ENCODE assay signal across 1 cellular context in genomic region chr13:94061316-94061715, GRCh38.
TF ChIP-seq lines count a peak whose summit lies in the region.

No MANE protein-coding gene starts in this region.

TF ChIP-seq in IMR-90, 13 proteins besides CTCF, POLR2A, EP300 and RAD21 (continued from another document):
- peak; percentile 14; the same call in 1 of the 2 replicates for TF ChIP-seq USF2 (IDR thresholded peaks at IDR 0.05; ENCODE audit: low read depth, low read length)
